ENCODE assay signal across 30 cellular contexts in genomic region chr5:14603141-14603540, GRCh38.
"Had no signal": no experiment of that assay in that cellular context is flagged by ENCODE, and none has a peak within 500 bp of the region (broad histone marks: within the 10 kb centered on the region; RNA-seq: fewer than 3 reads in every experiment).

No MANE protein-coding gene starts in this region.

- H3K4me1 ChIP-seq: ascending aorta, colonic mucosa, SJSA1 had no signal

- H3K27me3 ChIP-seq: ascending aorta, cardiac muscle cell, colonic mucosa had no signal

- H3K4me2 ChIP-seq: SK-N-SH had no signal

- H3K27me3 Mint-ChIP-seq: activated CD4-positive, alpha-beta T cell treated with anti-CD3 and anti-CD28 coated beads, Interleukin-2, amount 10 ng/mL, durations not matched to agents 24 days and 14 days; activated CD8-positive, alpha-beta T cell treated with anti-CD3 and anti-CD28 coated beads for 36 hours; activated naive CD8-positive, alpha-beta T cell; central memory CD8-positive, alpha-beta T cell had no signal

- H3K9me3 ChIP-seq: ascending aorta, colonic mucosa, SJSA1, SK-N-SH had no signal

- H3K9ac ChIP-seq: SK-N-SH had no signal

- DNase-seq: activated CD4-positive, alpha-beta T cell treated with anti-CD3 and anti-CD28 coated beads, Interleukin-2, amount 10 ng/mL, durations not matched to agents 24 days and 14 days; activated CD4-positive, alpha-beta T cell treated with anti-CD3 and anti-CD28 coated beads, Interleukin-2, amount 50 U/mL, for 4 hours; activated CD8-positive, alpha-beta T cell treated with anti-CD3 and anti-CD28 coated beads for 36 hours; activated gamma-delta T cell; activated naive CD4-positive, alpha-beta T cell treated with anti-CD3 and anti-CD28 coated beads for 36 hours; activated T-cell treated with anti-CD3 and anti-CD28 coated beads for 4 hours; activated T-cell treated with anti-CD3 and anti-CD28 coated beads, Interleukin-2, amount 50 U/mL, for 48 hours; amygdala; colonic mucosa; NCI-H1105; NCI-H1417 treated with DMSO at 0.1 percent for 48 hours; NCI-H187 treated with DMSO at 0.1 percent for 48 hours; NCI-H2081; NCI-H2171 treated with DMSO at 0.1 percent for 48 hours; NCI-H2227 treated with DMSO at 0.1 percent for 48 hours; NCI-H446 treated with DMSO at 0.1 percent for 48 hours; NCI-H524; NCI-H69; NCI-H82; RPMI8226; SHP77 treated with DMSO at 0.1 percent for 48 hours; SK-N-SH had no signal

- H3K27ac Mint-ChIP-seq: activated CD4-positive, alpha-beta T cell treated with anti-CD3 and anti-CD28 coated beads, Interleukin-2, amount 10 ng/mL, durations not matched to agents 24 days and 14 days; activated CD8-positive, alpha-beta T cell treated with anti-CD3 and anti-CD28 coated beads for 36 hours; activated naive CD4-positive, alpha-beta T cell treated with anti-CD3 and anti-CD28 coated beads for 36 hours; activated naive CD8-positive, alpha-beta T cell; T-helper 1 cell treated with Interleukin-12 subunit alpha and Interleukin-12 subunit beta and Interleukin-4 antibody, amounts not matched to agents 30 μg/mL and 1 μg/mL, for 36 hours; T-helper 2 cell treated with Interferon-gamma antibody and Interleukin-4, amounts not matched to agents 5 μg/mL and 100 μg/mL, for 36 hours had no signal

- H3K4me3 Mint-ChIP-seq: activated CD4-positive, alpha-beta T cell treated with anti-CD3 and anti-CD28 coated beads, Interleukin-2, amount 10 ng/mL, durations not matched to agents 24 days and 14 days; activated CD8-positive, alpha-beta T cell treated with anti-CD3 and anti-CD28 coated beads for 36 hours; activated naive CD4-positive, alpha-beta T cell treated with anti-CD3 and anti-CD28 coated beads for 36 hours; activated naive CD8-positive, alpha-beta T cell; central memory CD8-positive, alpha-beta T cell; T-helper 1 cell treated with Interleukin-12 subunit alpha and Interleukin-12 subunit beta and Interleukin-4 antibody, amounts not matched to agents 30 μg/mL and 1 μg/mL, for 36 hours; T-helper 2 cell treated with Interferon-gamma antibody and Interleukin-4, amounts not matched to agents 5 μg/mL and 100 μg/mL, for 36 hours had no signal

- H3K4me3 ChIP-seq: ascending aorta, cardiac muscle cell, colonic mucosa, SJSA1 had no signal

- H3K9me3 Mint-ChIP-seq: central memory CD8-positive, alpha-beta T cell; T-helper 1 cell treated with Interleukin-12 subunit alpha and Interleukin-12 subunit beta and Interleukin-4 antibody, amounts not matched to agents 30 μg/mL and 1 μg/mL, for 36 hours had no signal

- H3K36me3 ChIP-seq: ascending aorta, cardiac muscle cell, colonic mucosa, SJSA1 had no signal

- ATAC-seq: activated CD8-positive, alpha-beta T cell treated with anti-CD3 and anti-CD28 coated beads for 36 hours; Panc1 had no signal

- H3K27ac ChIP-seq: ascending aorta, cardiac muscle cell, colonic mucosa, SJSA1 had no signal
